In genomic region chr19:33551676-33552075, GRCh38 we compare ENCODE assay signal across 30 cellular contexts.
"Had no signal": no experiment of that assay in that cellular context is flagged by ENCODE, and none has a peak within 500 bp of the region (broad histone marks: within the 10 kb centered on the region; RNA-seq: fewer than 3 reads in every experiment).

No MANE protein-coding gene starts in this region.

- H3K36me3 ChIP-seq: adrenal gland, ascending aorta, breast epithelium, cardiac muscle cell, esophagus squamous epithelium, gastroesophageal sphincter had no signal

- H3K9me3 ChIP-seq: adrenal gland, ascending aorta, breast epithelium, esophagus squamous epithelium, gastroesophageal sphincter had no signal

- H3K4me3 Mint-ChIP-seq: activated CD4-positive, alpha-beta memory T cell treated with anti-CD3 and anti-CD28 coated beads, Interleukin-2, amount 10 ng/mL, durations not matched to agents 7 days and 5 days; activated CD4-positive, alpha-beta T cell treated with anti-CD3 and anti-CD28 coated beads, Interleukin-2, amount 10 ng/mL, durations not matched to agents 7 days and 5 days; activated naive CD4-positive, alpha-beta T cell treated with anti-CD3 and anti-CD28 coated beads for 36 hours; activated naive CD4-positive, alpha-beta T cell treated with anti-CD3 and anti-CD28 coated beads, Interleukin-2, amount 50 U/mL, for 24 hours; activated naive CD8-positive, alpha-beta T cell treated with anti-CD3 and anti-CD28 coated beads for 36 hours; activated naive CD8-positive, alpha-beta T cell treated with anti-CD3 and anti-CD28 coated beads, Interleukin-2, amount 50 U/mL, for 24 hours; activated T-cell treated with anti-CD3 and anti-CD28 coated beads, Interleukin-2, amount 50 U/mL, for 24 hours; activated T-cell treated with anti-CD3 and anti-CD28 coated beads, Interleukin-2, amount 50 U/mL, for 72 hours; brain; dendritic cell treated with granulocyte-macrophage colony-stimulating factor and Interleukin-4, amounts not matched to agents 40 ng/mL and 50 ng/mL, for 4 days; effector memory CD8-positive, alpha-beta T cell had no signal

- H3K27me3 ChIP-seq: adrenal gland, ascending aorta, breast epithelium, cardiac muscle cell had no signal

- H3K27ac ChIP-seq: adrenal gland, ascending aorta, breast epithelium, cardiac muscle cell, coronary artery, esophagus squamous epithelium, gastroesophageal sphincter had no signal

- H3K4me1 Mint-ChIP-seq: activated CD4-positive, alpha-beta memory T cell treated with anti-CD3 and anti-CD28 coated beads, Interleukin-2, amount 10 ng/mL, durations not matched to agents 7 days and 5 days; activated CD4-positive, alpha-beta T cell treated with anti-CD3 and anti-CD28 coated beads, Interleukin-2, amount 10 ng/mL, durations not matched to agents 7 days and 5 days; activated naive CD4-positive, alpha-beta T cell treated with anti-CD3 and anti-CD28 coated beads, Interleukin-2, amount 50 U/mL, for 24 hours; activated naive CD8-positive, alpha-beta T cell treated with anti-CD3 and anti-CD28 coated beads for 36 hours; activated naive CD8-positive, alpha-beta T cell treated with anti-CD3 and anti-CD28 coated beads, Interleukin-2, amount 50 U/mL, for 24 hours had no signal

- ATAC-seq: activated naive CD8-positive, alpha-beta T cell treated with anti-CD3 and anti-CD28 coated beads, Interleukin-2, amount 50 U/mL, for 24 hours; activated T-cell treated with anti-CD3 and anti-CD28 coated beads, Interleukin-2, amount 50 U/mL, for 72 hours; effector memory CD8-positive, alpha-beta T cell; gastroesophageal sphincter had no signal

- H3K27ac Mint-ChIP-seq: activated CD4-positive, alpha-beta memory T cell treated with anti-CD3 and anti-CD28 coated beads, Interleukin-2, amount 10 ng/mL, durations not matched to agents 7 days and 5 days; activated CD4-positive, alpha-beta T cell treated with anti-CD3 and anti-CD28 coated beads, Interleukin-2, amount 10 ng/mL, durations not matched to agents 7 days and 5 days; activated naive CD4-positive, alpha-beta T cell treated with anti-CD3 and anti-CD28 coated beads for 36 hours; activated naive CD4-positive, alpha-beta T cell treated with anti-CD3 and anti-CD28 coated beads, Interleukin-2, amount 50 U/mL, for 24 hours; activated naive CD8-positive, alpha-beta T cell treated with anti-CD3 and anti-CD28 coated beads for 36 hours; activated naive CD8-positive, alpha-beta T cell treated with anti-CD3 and anti-CD28 coated beads, Interleukin-2, amount 50 U/mL, for 24 hours; activated T-cell treated with anti-CD3 and anti-CD28 coated beads, Interleukin-2, amount 50 U/mL, for 24 hours; activated T-cell treated with anti-CD3 and anti-CD28 coated beads, Interleukin-2, amount 50 U/mL, for 72 hours; brain; dendritic cell treated with granulocyte-macrophage colony-stimulating factor and Interleukin-4, amounts not matched to agents 40 ng/mL and 50 ng/mL, for 4 days; effector memory CD8-positive, alpha-beta T cell had no signal

- DNase-seq: activated CD4-positive, alpha-beta memory T cell treated with anti-CD3 and anti-CD28 coated beads, Interleukin-2, amount 10 ng/mL, durations not matched to agents 7 days and 5 days; activated CD4-positive, alpha-beta T cell treated with anti-CD3 and anti-CD28 coated beads for 1 hour; activated CD4-positive, alpha-beta T cell treated with anti-CD3 and anti-CD28 coated beads for 4 hours; activated CD4-positive, alpha-beta T cell treated with anti-CD3 and anti-CD28 coated beads, Interleukin-2, amount 10 ng/mL, durations not matched to agents 7 days and 5 days; activated CD4-positive, alpha-beta T cell treated with anti-CD3 and anti-CD28 coated beads, Interleukin-2, amount 50 U/mL, for 4 hours; activated CD8-positive, alpha-beta memory T cell treated with anti-CD3 and anti-CD28 coated beads, Interleukin-2, amount 50 U/mL, for 48 hours; activated naive CD4-positive, alpha-beta T cell treated with anti-CD3 and anti-CD28 coated beads for 36 hours; activated naive CD8-positive, alpha-beta T cell treated with anti-CD3 and anti-CD28 coated beads for 36 hours; activated naive CD8-positive, alpha-beta T cell treated with anti-CD3 and anti-CD28 coated beads, Interleukin-2, amount 50 U/mL, for 24 hours; activated T-cell treated with anti-CD3 and anti-CD28 coated beads for 4 hours; activated T-cell treated with anti-CD3 and anti-CD28 coated beads, Interleukin-2, amount 50 U/mL, for 24 hours; activated T-cell treated with anti-CD3 and anti-CD28 coated beads, Interleukin-2, amount 50 U/mL, for 72 hours; adrenal gland; amygdala; central memory CD4-positive, alpha-beta T cell; cerebellar nuclear complex; effector CD4-positive, alpha-beta T cell; effector memory CD8-positive, alpha-beta T cell; erythroblast; esophagus squamous epithelium; foreskin melanocyte; T-helper 2 cell had no signal

- H3K36me3 Mint-ChIP-seq: activated naive CD4-positive, alpha-beta T cell treated with anti-CD3 and anti-CD28 coated beads, Interleukin-2, amount 50 U/mL, for 24 hours; activated naive CD8-positive, alpha-beta T cell treated with anti-CD3 and anti-CD28 coated beads for 36 hours; brain had no signal

- H3K27me3 Mint-ChIP-seq: activated CD4-positive, alpha-beta memory T cell treated with anti-CD3 and anti-CD28 coated beads, Interleukin-2, amount 10 ng/mL, durations not matched to agents 7 days and 5 days; activated CD4-positive, alpha-beta T cell treated with anti-CD3 and anti-CD28 coated beads, Interleukin-2, amount 10 ng/mL, durations not matched to agents 7 days and 5 days; activated naive CD4-positive, alpha-beta T cell treated with anti-CD3 and anti-CD28 coated beads, Interleukin-2, amount 50 U/mL, for 24 hours; activated naive CD8-positive, alpha-beta T cell treated with anti-CD3 and anti-CD28 coated beads for 36 hours; dendritic cell treated with granulocyte-macrophage colony-stimulating factor and Interleukin-4, amounts not matched to agents 40 ng/mL and 50 ng/mL, for 4 days had no signal

- H3K9me3 Mint-ChIP-seq: activated CD4-positive, alpha-beta memory T cell treated with anti-CD3 and anti-CD28 coated beads, Interleukin-2, amount 10 ng/mL, durations not matched to agents 7 days and 5 days; activated CD4-positive, alpha-beta T cell treated with anti-CD3 and anti-CD28 coated beads, Interleukin-2, amount 10 ng/mL, durations not matched to agents 7 days and 5 days; activated naive CD4-positive, alpha-beta T cell treated with anti-CD3 and anti-CD28 coated beads for 36 hours; activated naive CD4-positive, alpha-beta T cell treated with anti-CD3 and anti-CD28 coated beads, Interleukin-2, amount 50 U/mL, for 24 hours; activated naive CD8-positive, alpha-beta T cell treated with anti-CD3 and anti-CD28 coated beads for 36 hours; activated naive CD8-positive, alpha-beta T cell treated with anti-CD3 and anti-CD28 coated beads, Interleukin-2, amount 50 U/mL, for 24 hours; activated T-cell treated with anti-CD3 and anti-CD28 coated beads, Interleukin-2, amount 50 U/mL, for 24 hours; activated T-cell treated with anti-CD3 and anti-CD28 coated beads, Interleukin-2, amount 50 U/mL, for 72 hours; dendritic cell treated with granulocyte-macrophage colony-stimulating factor and Interleukin-4, amounts not matched to agents 40 ng/mL and 50 ng/mL, for 4 days; effector memory CD8-positive, alpha-beta T cell had no signal

- H3K4me1 ChIP-seq: adrenal gland, ascending aorta, breast epithelium, esophagus squamous epithelium, gastroesophageal sphincter had no signal

- H3K4me3 ChIP-seq: adrenal gland, ascending aorta, breast epithelium, cardiac muscle cell, coronary artery, esophagus squamous epithelium, gastroesophageal sphincter had no signal
